In genomic region chr14:73943083-73943482, GRCh38 we compare ENCODE assay signal across 9 cellular contexts. TPM values are rescaled to one million over a fixed set of nuclear protein-coding genes. Genes with fewer than 3 reads are reported as not detected.
A peak's percentile ranks its signal among the peaks of the same experiment; 100 is the strongest.
DNase-seq lines count a peak whose midpoint lies in the region; ATAC-seq and TF ChIP-seq lines count a peak whose summit lies in the region.
"Had no signal": no experiment of that assay in that cellular context is flagged by ENCODE, and none has a peak within 500 bp of the region (broad histone marks: within the 10 kb centered on the region; RNA-seq: fewer than 3 reads in every experiment).

No MANE protein-coding gene starts in this region.

- no peak overlapping the region for H3K4me3 Mint-ChIP-seq in activated T-cell treated with anti-CD3 and anti-CD28 coated beads, Interleukin-2, amount 50 U/mL, for 24 hours
- H3K4me3 Mint-ChIP-seq in stimulated activated effector memory CD8-positive, alpha-beta T cell treated with anti-CD3 and anti-CD28 coated beads, Interleukin-12 subunit alpha, Interleukin-12 subunit beta, amount 100 ng/mL, for 72 hours, result no peak overlapping the region
- H3K4me3 Mint-ChIP-seq in WTC11, result no peak overlapping the region

- ATAC-seq in stimulated activated effector memory CD8-positive, alpha-beta T cell treated with anti-CD3 and anti-CD28 coated beads, Interleukin-12 subunit alpha, Interleukin-12 subunit beta, amount 100 ng/mL, for 72 hours, result no peak
- no peak for ATAC-seq in WTC11

- POLR2A ChIA-PET in WTC11 (lab: Charles Lee), result no interaction called here

- CTCF ChIA-PET in WTC11 (lab: Charles Lee), result no interaction called here

- in situ Hi-C loops in SK-MEL-5 (cut with HindIII; ENCODE audit: low pct_unique_long_range_greater_than_20kb, low sequenced_read_pairs), result no loop called here

- no peaks in the 10 kb centered on the region for H3K27me3 Mint-ChIP-seq in activated T-cell treated with anti-CD3 and anti-CD28 coated beads, Interleukin-2, amount 50 U/mL, for 24 hours
- peaks cover 15% of the 10 kb centered on the region; the same call in 1 of the 2 replicates for H3K27me3 Mint-ChIP-seq in WTC11 (ENCODE audit: low read depth)

- no peaks in the 10 kb centered on the region for H3K4me1 Mint-ChIP-seq in activated T-cell treated with anti-CD3 and anti-CD28 coated beads, Interleukin-2, amount 50 U/mL, for 24 hours (ENCODE audit: low read depth)
- H3K4me1 Mint-ChIP-seq in stimulated activated effector memory CD8-positive, alpha-beta T cell treated with anti-CD3 and anti-CD28 coated beads, Interleukin-12 subunit alpha, Interleukin-12 subunit beta, amount 100 ng/mL, for 72 hours, result no peaks in the 10 kb centered on the region
- no peaks in the 10 kb centered on the region for H3K4me1 Mint-ChIP-seq in WTC11

- no peaks in the 10 kb centered on the region for H3K9me3 Mint-ChIP-seq in activated T-cell treated with anti-CD3 and anti-CD28 coated beads, Interleukin-2, amount 50 U/mL, for 24 hours
- H3K9me3 Mint-ChIP-seq in stimulated activated effector memory CD8-positive, alpha-beta T cell treated with anti-CD3 and anti-CD28 coated beads, Interleukin-12 subunit alpha, Interleukin-12 subunit beta, amount 100 ng/mL, for 72 hours, result no peaks in the 10 kb centered on the region
- no peaks in the 10 kb centered on the region for H3K9me3 Mint-ChIP-seq in WTC11

- peak overlapping the region; percentile 19 for H3K27ac Mint-ChIP-seq in activated T-cell treated with anti-CD3 and anti-CD28 coated beads, Interleukin-2, amount 50 U/mL, for 24 hours
- peak overlapping the region; percentile 48 for H3K27ac Mint-ChIP-seq in stimulated activated effector memory CD8-positive, alpha-beta T cell treated with anti-CD3 and anti-CD28 coated beads, Interleukin-12 subunit alpha, Interleukin-12 subunit beta, amount 100 ng/mL, for 72 hours
- no peak overlapping the region for H3K27ac Mint-ChIP-seq in WTC11

- no peak for DNase-seq in activated T-cell treated with anti-CD3 and anti-CD28 coated beads, Interleukin-2, amount 50 U/mL, for 24 hours
- no peak for DNase-seq in activated T-cell treated with anti-CD3 and anti-CD28 coated beads, Interleukin-2, amount 50 U/mL, for 48 hours
- peak; percentile 6 for DNase-seq in SK-MEL-5 (ENCODE audit: low read depth, low spot score)
- peak; percentile 50 for DNase-seq in foreskin melanocyte
- DNase-seq in stimulated activated effector memory CD8-positive, alpha-beta T cell treated with anti-CD3 and anti-CD28 coated beads, Interleukin-12 subunit alpha, Interleukin-12 subunit beta, amount 100 ng/mL, for 72 hours (ENCODE audit: low spot score in 2 of 2), result no peak
- DNase-seq in NCI-H1092 (lab: John Stamatoyannopoulos, UW), result no peak
- DNase-seq in WTC11 (ENCODE audit: low spot score), result no peak
- DNase-seq in activated CD4-positive, CD25-positive, alpha-beta regulatory T cell (lab: John Stamatoyannopoulos, UW), result no peak
- DNase-seq: kidney had no signal

- no peak for TF ChIP-seq CTCF in WTC11 (IDR thresholded peaks at IDR 0.05)

- peaks cover 6% of the 10 kb centered on the region for H3K36me3 Mint-ChIP-seq in activated T-cell treated with anti-CD3 and anti-CD28 coated beads, Interleukin-2, amount 50 U/mL, for 24 hours (ENCODE audit: low read depth)
- peaks cover 13% of the 10 kb centered on the region for H3K36me3 Mint-ChIP-seq in stimulated activated effector memory CD8-positive, alpha-beta T cell treated with anti-CD3 and anti-CD28 coated beads, Interleukin-12 subunit alpha, Interleukin-12 subunit beta, amount 100 ng/mL, for 72 hours
- no peaks in the 10 kb centered on the region for H3K36me3 Mint-ChIP-seq in WTC11

TF ChIP-seq in WTC11, 78 proteins besides CTCF, POLR2A, EP300 and RAD21:
- TF ChIP-seq MXD4 (CRISPR knock-in tag; IDR thresholded peaks at IDR 0.05; ENCODE audit: borderline replicate concordance) (no peak), SP1 (CRISPR knock-in tag; conservative IDR thresholded peaks at IDR 0.05) (no peak)
TF ChIP-seq in WTC11: peak in this region for 0.

RNA-seq across cellular contexts. Expression of gene FAM161B, which starts 6.8 kb away (rescaled TPM):
- total RNA-seq in SK-MEL-5 (2014; rRNA removed; shearing (Covaris generic)), result 0.75 and 1.1 TPM in 2 replicates
- 0.60 and 0.72 TPM in 2 replicates for polyA plus RNA-seq in SK-MEL-5 (2015; cell fraction: cytosol; rRNA removed)
- polyA plus RNA-seq in SK-MEL-5 (2015; cell fraction: nucleus; rRNA removed), result 0.27 and 0.46 TPM in 2 replicates
- 0.26 to 0.66 TPM (median 0.46 TPM) in 3 replicates for total RNA-seq in WTC11 (2021)

RNA-seq across cellular contexts. Expression of gene COQ6, which starts 7.0 kb away (rescaled TPM):
- total RNA-seq in SK-MEL-5 (2014; rRNA removed; shearing (Covaris generic)), result 22.9 and 39.0 TPM in 2 replicates
- polyA plus RNA-seq in SK-MEL-5 (2015; cell fraction: cytosol; rRNA removed), result 18.0 and 29.8 TPM in 2 replicates
- polyA plus RNA-seq in SK-MEL-5 (2015; cell fraction: nucleus; rRNA removed), result 66.1 and 69.5 TPM in 2 replicates
- total RNA-seq in WTC11 (2021), result 9.1 to 10.5 TPM (median 10.4 TPM) in 3 replicates

RNA-seq across cellular contexts. Expression of gene ZNF410, which starts 56.4 kb away (rescaled TPM):
- total RNA-seq in SK-MEL-5 (2014; rRNA removed; shearing (Covaris generic)), result 63.9 and 69.7 TPM in 2 replicates
- polyA plus RNA-seq in SK-MEL-5 (2015; cell fraction: cytosol; rRNA removed), result 26.9 and 41.8 TPM in 2 replicates
- polyA plus RNA-seq in SK-MEL-5 (2015; cell fraction: nucleus; rRNA removed), result 29.6 and 54.0 TPM in 2 replicates
- total RNA-seq in WTC11 (2021), result 19.3 to 21.0 TPM (median 20.5 TPM) in 3 replicates

Comparison
In these comparisons a context has a peak if more than half of its experiments do, and no peak if none do; other contexts are left out.
1. DNase-seq: peak in SK-MEL-5 (single experiment) and foreskin melanocyte (single experiment); none in activated T-cell treated with anti-CD3 and anti-CD28 coated beads, Interleukin-2, amount 50 U/mL, for 24 hours (single experiment), activated T-cell treated with anti-CD3 and anti-CD28 coated beads, Interleukin-2, amount 50 U/mL, for 48 hours (0 of 2), stimulated activated effector memory CD8-positive, alpha-beta T cell treated with anti-CD3 and anti-CD28 coated beads, Interleukin-12 subunit alpha, Interleukin-12 subunit beta, amount 100 ng/mL, for 72 hours (0 of 2), NCI-H1092 (single experiment), WTC11 (single experiment) and activated CD4-positive, CD25-positive, alpha-beta regulatory T cell (0 of 4).